19 cellular contexts compared by ENCODE assay signal in the genomic region with DNA sequence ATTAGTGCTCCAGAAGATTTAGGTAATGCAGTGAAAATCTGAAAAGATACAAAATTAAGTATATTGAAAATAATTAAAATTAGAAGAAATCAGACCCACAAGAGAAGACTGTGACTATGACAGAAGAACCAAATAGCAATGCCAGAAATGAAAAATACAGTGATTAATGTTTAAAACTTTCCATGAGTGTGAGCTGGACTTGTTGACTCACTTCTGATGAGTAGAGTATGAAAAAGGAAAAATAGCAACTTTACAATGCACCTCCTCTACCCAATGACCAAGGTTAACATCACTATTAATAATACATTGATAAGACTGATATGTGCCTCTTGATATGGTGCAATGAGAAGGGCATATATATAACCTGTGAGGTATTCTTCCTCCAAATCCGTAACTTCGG. TPM values are rescaled to one million over a fixed set of nuclear protein-coding genes. Genes with fewer than 3 reads are reported as not detected.
DNase-seq lines count a peak whose midpoint lies in the region; ATAC-seq and TF ChIP-seq lines count a peak whose summit lies in the region.
"Had no signal": no experiment of that assay in that cellular context is flagged by ENCODE, and none has a peak within 500 bp of the region (broad histone marks: within the 10 kb centered on the region; RNA-seq: fewer than 3 reads in every experiment).

No MANE protein-coding gene starts in this region.

- H3K9me3 Mint-ChIP-seq in MCF 10A (ENCODE audit: unreplicated experiment): no peaks in the 10 kb centered on the region
- no peaks in the 10 kb centered on the region for H3K9me3 Mint-ChIP-seq in activated T-helper 17 cell treated with anti-CD3 and anti-CD28 coated beads, Interleukin-2, amount 50 U/mL, for 72 hours
- H3K9me3 Mint-ChIP-seq: activated naive CD4-positive, alpha-beta T cell treated with anti-CD3 and anti-CD28 coated beads, Interleukin-2, amount 50 U/mL, for 24 hours; CD4-positive, alpha-beta memory T cell; neural progenitor cell; T-helper 1 cell treated with Interleukin-12 subunit alpha and Interleukin-12 subunit beta and Interleukin-4 antibody, amounts not matched to agents 30 μg/mL and 1 μg/mL, for 36 hours had no signal

- H3K9me3 ChIP-seq in breast epithelium (no peaks in the 10 kb centered on the region), Karpas-422 (ENCODE audit: low read length) (no peaks in the 10 kb centered on the region)
- H3K9me3 ChIP-seq: HAP-1, thyroid gland had no signal

- ATAC-seq in activated T-helper 17 cell treated with anti-CD3 and anti-CD28 coated beads, Interleukin-2, amount 50 U/mL, for 72 hours (replicated peaks): peak; percentile 71

- CTCF ChIA-PET in MCF 10A (lab: Yijun Ruan, JAX): interaction anchor here (0.6 to 1.2 kb wide), 2 partner anchors 10 to 63 kb away, joined by 3 read pairs; no protein-coding TSS in a partner anchor

- H3K79me2 ChIP-seq in Karpas-422 (ENCODE audit: low read length): peaks cover 38% of the 10 kb centered on the region

- H2AFZ ChIP-seq in Karpas-422 (ENCODE audit: low read length): no peak overlapping the region
- H2AFZ ChIP-seq: neural progenitor cell had no signal

- no peaks in the 10 kb centered on the region for H4K20me1 ChIP-seq in Karpas-422 (ENCODE audit: insufficient read depth, low read depth, low read length)

- POLR2A ChIA-PET in MCF 10A (lab: Yijun Ruan, JAX): interaction anchor here (0.5 to 4.1 kb wide), 7 partner anchors 10 to 347 kb away, joined by 3 to 25 read pairs (median 4); partner anchors contain the start of genes ACAA1 and OXSR1

- H3K4me2 ChIP-seq in Karpas-422 (ENCODE audit: low read depth, low read length, poor library complexity, severe bottlenecking): no peak overlapping the region
- H3K4me2 ChIP-seq: neural progenitor cell had no signal

- no peaks in the 10 kb centered on the region for H3K9me2 ChIP-seq in Karpas-422 (replicated peaks; ENCODE audit: insufficient read depth, low read length)

- TF ChIP-seq CTCF in MCF 10A (IDR thresholded peaks at IDR 0.05; ENCODE audit: unreplicated experiment) (no peak), breast epithelium (IDR thresholded peaks at IDR 0.05) (no peak)

- no peaks in the 10 kb centered on the region for H3K36me3 ChIP-seq in breast epithelium
- H3K36me3 ChIP-seq in Karpas-422 (ENCODE audit: insufficient read depth, low read length): peaks cover 77% of the 10 kb centered on the region

- H3K27ac Mint-ChIP-seq in MCF 10A (ENCODE audit: low read depth, unreplicated experiment): peak overlapping the region; percentile 8
- peak overlapping the region; percentile 13 for H3K27ac Mint-ChIP-seq in activated T-helper 17 cell treated with anti-CD3 and anti-CD28 coated beads, Interleukin-2, amount 50 U/mL, for 72 hours
- H3K27ac Mint-ChIP-seq: activated naive CD4-positive, alpha-beta T cell treated with anti-CD3 and anti-CD28 coated beads, Interleukin-2, amount 50 U/mL, for 24 hours; CD4-positive, alpha-beta memory T cell; neural progenitor cell; T-helper 1 cell treated with Interleukin-12 subunit alpha and Interleukin-12 subunit beta and Interleukin-4 antibody, amounts not matched to agents 30 μg/mL and 1 μg/mL, for 36 hours had no signal

- H3K27me3 Mint-ChIP-seq in MCF 10A (ENCODE audit: insufficient read depth, unreplicated experiment): no peaks in the 10 kb centered on the region
- no peaks in the 10 kb centered on the region for H3K27me3 Mint-ChIP-seq in activated T-helper 17 cell treated with anti-CD3 and anti-CD28 coated beads, Interleukin-2, amount 50 U/mL, for 72 hours
- H3K27me3 Mint-ChIP-seq: activated naive CD4-positive, alpha-beta T cell treated with anti-CD3 and anti-CD28 coated beads, Interleukin-2, amount 50 U/mL, for 24 hours; CD4-positive, alpha-beta memory T cell had no signal

- no peak overlapping the region for H3K4me3 ChIP-seq in breast epithelium
- H3K4me3 ChIP-seq in Karpas-422 (ENCODE audit: low read length): no peak overlapping the region
- H3K4me3 ChIP-seq: HAP-1, neural progenitor cell, thyroid gland had no signal

- peaks cover 41% of the 10 kb centered on the region for H3K36me3 Mint-ChIP-seq in MCF 10A (ENCODE audit: insufficient read depth, unreplicated experiment)
- H3K36me3 Mint-ChIP-seq in activated T-helper 17 cell treated with anti-CD3 and anti-CD28 coated beads, Interleukin-2, amount 50 U/mL, for 72 hours (ENCODE audit: low read depth): peaks cover 98% of the 10 kb centered on the region

- no peak overlapping the region for H3K27ac ChIP-seq in breast epithelium
- no peak overlapping the region for H3K27ac ChIP-seq in Karpas-422 (ENCODE audit: low read length)
- H3K27ac ChIP-seq: neural progenitor cell, thyroid gland had no signal

- no peak overlapping the region for H3K4me3 Mint-ChIP-seq in MCF 10A (ENCODE audit: unreplicated experiment)
- no peak overlapping the region for H3K4me3 Mint-ChIP-seq in activated T-helper 17 cell treated with anti-CD3 and anti-CD28 coated beads, Interleukin-2, amount 50 U/mL, for 72 hours
- H3K4me3 Mint-ChIP-seq: activated naive CD4-positive, alpha-beta T cell treated with anti-CD3 and anti-CD28 coated beads, Interleukin-2, amount 50 U/mL, for 24 hours; CD4-positive, alpha-beta memory T cell; neural progenitor cell; T-helper 1 cell treated with Interleukin-12 subunit alpha and Interleukin-12 subunit beta and Interleukin-4 antibody, amounts not matched to agents 30 μg/mL and 1 μg/mL, for 36 hours had no signal

- intact Hi-C loops in MCF 10A (cut with micrococcal nuclease) (loop anchor here (5.0 kb wide), 1 partner anchor 89 kb away; the partner anchor contains the start of genes ACAA1 and MYD88), breast epithelium (cut with DNase I; ENCODE audit: low total_unique reads) (no loop called here)

- DNase-seq in MCF 10A (ENCODE audit: unreplicated experiment) (no peak), breast epithelium (ENCODE audit: low spot score in 2 of 2) (no peak), fibroblast of peridontal ligament (ENCODE audit: extremely low read depth) (peak; percentile 36), Karpas-422 (no peak), cerebellum (ENCODE audit: low spot score) (no peak), NCI-H1105 treated with DMSO at 0.1 percent for 48 hours (lab: John Stamatoyannopoulos, UW) (no peak)
- no peak for DNase-seq in effector CD4-positive, alpha-beta T cell
- DNase-seq: caudate nucleus; CD4-positive, alpha-beta memory T cell; glutamatergic neuron; NCI-H2107; NCI-H82; stimulated activated CD4-positive, alpha-beta T cell treated with anti-CD3 and anti-CD28 coated beads, Interleukin-2, amount 100 ng/mL, for 24 hours; thyroid gland had no signal

- no peak for TF ChIP-seq POLR2A in breast epithelium (IDR thresholded peaks at IDR 0.05)

- H3K9ac ChIP-seq in Karpas-422 (ENCODE audit: low read length): no peak overlapping the region
- H3K9ac ChIP-seq: neural progenitor cell had no signal

- BruUV-seq in MCF 10A (replicated peaks; lab: Mats Ljungman, UMichigan): TSS peak; percentile 6

- H3K4me1 Mint-ChIP-seq in MCF 10A (ENCODE audit: insufficient read depth, unreplicated experiment): peaks cover 20% of the 10 kb centered on the region
- peaks cover 4% of the 10 kb centered on the region for H3K4me1 Mint-ChIP-seq in activated T-helper 17 cell treated with anti-CD3 and anti-CD28 coated beads, Interleukin-2, amount 50 U/mL, for 72 hours
- H3K4me1 Mint-ChIP-seq: activated naive CD4-positive, alpha-beta T cell treated with anti-CD3 and anti-CD28 coated beads, Interleukin-2, amount 50 U/mL, for 24 hours; CD4-positive, alpha-beta memory T cell; neural progenitor cell had no signal

- no peaks in the 10 kb centered on the region for H3K4me1 ChIP-seq in breast epithelium
- no peaks in the 10 kb centered on the region for H3K4me1 ChIP-seq in Karpas-422 (ENCODE audit: low read length)
- H3K4me1 ChIP-seq: HAP-1, neural progenitor cell, thyroid gland had no signal

- H3K27me3 ChIP-seq in breast epithelium (no peaks in the 10 kb centered on the region), Karpas-422 (ENCODE audit: low read length) (no peaks in the 10 kb centered on the region)
- H3K27me3 ChIP-seq: neural progenitor cell, thyroid gland had no signal

RNA-seq across cellular contexts. Expression of gene SLC22A13, which starts 39.3 kb away (rescaled TPM):
- total RNA-seq in MCF 10A (2022): 1.7 and 1.9 TPM in 2 replicates
- total RNA-seq in breast epithelium: under 1 TPM in 2 of 3 donors, not detected in 1; 0.48 to 0.59 TPM
- total RNA-seq in activated T-helper 17 cell treated with anti-CD3 and anti-CD28 coated beads, Interleukin-2, amount 50 U/mL, for 72 hours: 1 to 10 TPM in 1 of 2 donors, under 1 TPM in 1; 0.99 to 1.5 TPM
- 0.90 and 3.3 TPM in 2 replicates for total RNA-seq in Karpas-422 (2014; rRNA removed; shearing (Covaris generic); ENCODE audit: low replicate concordance)
- total RNA-seq in cerebellum: 1.4 TPM

RNA-seq across cellular contexts. Expression of gene SLC22A14, which starts 55.8 kb away (rescaled TPM):
- total RNA-seq in MCF 10A (2022) (0.44 and 0.64 TPM in 2 replicates), breast epithelium (under 1 TPM in 1 of 3 donors, not detected in 2; 0.29 TPM), cerebellum (0.82 TPM)
- under 1 TPM; 0.11 to 0.15 TPM for total RNA-seq in activated T-helper 17 cell treated with anti-CD3 and anti-CD28 coated beads, Interleukin-2, amount 50 U/mL, for 72 hours
- not detected in 2 replicates for total RNA-seq in Karpas-422 (2014; rRNA removed; shearing (Covaris generic); ENCODE audit: low replicate concordance)
- total RNA-seq: CD4-positive, alpha-beta memory T cell; thyroid gland had no signal
